24 cellular contexts compared by ENCODE assay signal in genomic region chr2:4295680-4296079, GRCh38.
"Had no signal": no experiment of that assay in that cellular context is flagged by ENCODE, and none has a peak within 500 bp of the region (broad histone marks: within the 10 kb centered on the region; RNA-seq: fewer than 3 reads in every experiment).

No MANE protein-coding gene starts in this region.

- ATAC-seq: effector memory CD8-positive, alpha-beta T cell; esophagus mucosa; foreskin keratinocyte; gastrocnemius medialis; gastroesophageal sphincter; heart left ventricle; heart right ventricle had no signal

- H3K9me3 ChIP-seq: colonic mucosa, esophagus muscularis mucosa, esophagus squamous epithelium, gastrocnemius medialis, gastroesophageal sphincter, heart left ventricle had no signal

- H3K36me3 ChIP-seq: colonic mucosa, esophagus muscularis mucosa, esophagus squamous epithelium, gastrocnemius medialis, gastroesophageal sphincter, heart left ventricle, heart right ventricle had no signal

- H3K4me1 ChIP-seq: colonic mucosa, esophagus muscularis mucosa, esophagus squamous epithelium, foreskin keratinocyte, gastrocnemius medialis, gastroesophageal sphincter, heart left ventricle, heart right ventricle had no signal

- H3K4me3 ChIP-seq: colonic mucosa, coronary artery, dorsolateral prefrontal cortex, esophagus muscularis mucosa, esophagus squamous epithelium, gastrocnemius medialis, gastroesophageal sphincter, heart left ventricle, heart right ventricle had no signal

- H3K27me3 ChIP-seq: colonic mucosa, dorsolateral prefrontal cortex, esophagus muscularis mucosa, esophagus squamous epithelium, foreskin keratinocyte, gastrocnemius medialis, gastroesophageal sphincter, heart left ventricle, heart right ventricle had no signal

- H3K27ac ChIP-seq: colonic mucosa, coronary artery, dorsolateral prefrontal cortex, epithelial cell of prostate, esophagus muscularis mucosa, esophagus squamous epithelium, foreskin keratinocyte, gastrocnemius medialis, gastroesophageal sphincter, heart left ventricle, heart right ventricle had no signal

- DNase-seq: colonic mucosa; cortex of kidney; dermis blood vessel endothelial cell; dorsolateral prefrontal cortex; effector CD4-positive, alpha-beta T cell; effector CD8-positive, alpha-beta T cell; effector memory CD4-positive, alpha-beta T cell; effector memory CD8-positive, alpha-beta T cell; endodermal cell; erythroblast; esophagus squamous epithelium; foreskin fibroblast; foreskin keratinocyte; foreskin melanocyte; gastrocnemius medialis; glutamatergic neuron; head of caudate nucleus; heart left ventricle; heart right ventricle had no signal
